Comparison of ENCODE assay signal across 7 cellular contexts in genomic region chr19:19820774-19821315, GRCh38. TPM values are rescaled to one million over a fixed set of nuclear protein-coding genes. Genes with fewer than 3 reads are reported as not detected.
DNase-seq lines count a peak whose midpoint lies in the region; ATAC-seq and TF ChIP-seq lines count a peak whose summit lies in the region.

No MANE protein-coding gene starts in this region.

- peaks cover 38% of the 10 kb centered on the region for H3K9me3 ChIP-seq in iPS-20b (ENCODE audit: insufficient read depth, low read depth, low read length)

- no peaks in the 10 kb centered on the region for H3K27me3 Mint-ChIP-seq in activated T-helper 17 cell treated with anti-CD3 and anti-CD28 coated beads, Interleukin-2, amount 50 U/mL, for 72 hours

- H3K27me3 ChIP-seq in iPS-20b (ENCODE audit: insufficient read depth, low read length): no peaks in the 10 kb centered on the region

- peak overlapping the region; percentile 98 for H3K27ac Mint-ChIP-seq in activated T-helper 17 cell treated with anti-CD3 and anti-CD28 coated beads, Interleukin-2, amount 50 U/mL, for 72 hours

- H3K4me3 ChIP-seq in iPS-20b (ENCODE audit: low read length): peak overlapping the region; percentile 84; the same call in 1 of the 2 replicates

- H3K4me3 Mint-ChIP-seq in activated T-helper 17 cell treated with anti-CD3 and anti-CD28 coated beads, Interleukin-2, amount 50 U/mL, for 72 hours: peak overlapping the region; percentile 96

- peaks cover 57% of the 10 kb centered on the region for H3K36me3 Mint-ChIP-seq in activated T-helper 17 cell treated with anti-CD3 and anti-CD28 coated beads, Interleukin-2, amount 50 U/mL, for 72 hours (ENCODE audit: low read depth)

- ATAC-seq in activated T-helper 17 cell treated with anti-CD3 and anti-CD28 coated beads, Interleukin-2, amount 50 U/mL, for 72 hours (replicated peaks): no peak

- H3K36me3 ChIP-seq in iPS-20b (ENCODE audit: insufficient read depth, low read depth, low read length): no peaks in the 10 kb centered on the region

- H3K4me1 ChIP-seq in iPS-20b (ENCODE audit: insufficient read depth, low read length): no peaks in the 10 kb centered on the region

- no peak for TF ChIP-seq CTCF in GM13976 (IDR thresholded peaks at IDR 0.05; ENCODE audit: borderline replicate concordance, control extremely low read depth, extremely low read depth, insufficient read depth, missing control alignments)

- H3K4me1 Mint-ChIP-seq in activated T-helper 17 cell treated with anti-CD3 and anti-CD28 coated beads, Interleukin-2, amount 50 U/mL, for 72 hours: peaks cover 9% of the 10 kb centered on the region

- in situ Hi-C loops in GM13976 (cut with MboI; ENCODE audit: low sequenced_read_pairs, unreplicated experiment): no loop called here

- H3K9ac ChIP-seq in iPS-20b (ENCODE audit: low read depth, low read length): peak overlapping the region; percentile 79; the same call in 1 of the 2 replicates

- DNase-seq in HK-2 (ENCODE audit: unreplicated experiment) (peak; percentile 1), substantia nigra (lab: John Stamatoyannopoulos, UW) (no peak), GM13976 (ENCODE audit: low spot score) (no peak), COLO668 (lab: John Stamatoyannopoulos, UW; ENCODE audit: unreplicated experiment) (no peak), SW 1271 (lab: John Stamatoyannopoulos, UW) (no peak)

- no peaks in the 10 kb centered on the region for H3K9me3 Mint-ChIP-seq in activated T-helper 17 cell treated with anti-CD3 and anti-CD28 coated beads, Interleukin-2, amount 50 U/mL, for 72 hours

- H3K27ac ChIP-seq in iPS-20b (ENCODE audit: low read length) (no peak overlapping the region), substantia nigra (ENCODE audit: low read depth, low read length, poor library complexity, severe bottlenecking) (peak overlapping the region; percentile 89)

RNA-seq across cellular contexts. Expression of gene ZNF506, which starts 0.7 kb away (rescaled TPM):
- 10 to 100 TPM; 16.1 to 58.1 TPM for total RNA-seq in activated T-helper 17 cell treated with anti-CD3 and anti-CD28 coated beads, Interleukin-2, amount 50 U/mL, for 72 hours

RNA-seq across cellular contexts. Expression of gene ZNF253, which starts 44.8 kb away (rescaled TPM):
- 10 to 100 TPM; 15.7 to 17.9 TPM for total RNA-seq in activated T-helper 17 cell treated with anti-CD3 and anti-CD28 coated beads, Interleukin-2, amount 50 U/mL, for 72 hours
